13 cellular contexts compared by ENCODE assay signal in the genomic region with DNA sequence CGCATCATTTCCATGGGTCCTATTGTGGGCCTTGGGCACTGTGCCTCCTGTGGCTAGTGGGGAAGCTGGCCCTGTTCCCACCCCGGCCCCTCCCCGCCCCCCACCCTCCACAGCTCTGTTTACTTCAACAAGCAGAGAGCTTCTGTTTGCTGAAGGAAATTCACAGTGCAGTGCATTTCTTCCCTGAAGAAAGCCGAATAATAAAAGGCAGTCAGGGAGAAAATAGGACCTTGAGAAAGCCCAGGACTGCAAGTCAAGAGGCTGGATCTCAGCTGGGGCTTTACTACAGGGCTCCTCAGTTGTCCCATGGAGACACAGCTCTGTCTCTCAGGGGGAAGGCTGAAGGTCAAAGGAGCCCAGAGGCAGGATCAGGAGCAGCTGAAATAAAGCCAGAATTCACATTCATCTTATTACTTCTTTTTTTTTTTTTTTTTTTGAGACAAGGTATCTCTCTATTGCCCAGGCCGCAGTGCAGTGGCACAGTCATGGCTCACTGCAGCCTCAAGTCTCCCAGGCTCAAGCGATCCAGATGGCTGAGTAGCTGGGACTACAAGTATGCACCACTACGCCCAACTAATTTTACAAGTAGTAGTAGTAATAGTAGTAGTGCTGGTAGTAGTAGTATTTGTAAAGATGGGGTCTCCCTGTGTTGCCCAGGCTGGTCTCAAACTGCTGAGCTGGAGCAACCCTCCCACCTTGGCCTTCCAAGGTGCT. TPM values are rescaled to one million over a fixed set of nuclear protein-coding genes. Genes with fewer than 3 reads are reported as not detected.
A peak's percentile ranks its signal among the peaks of the same experiment; 100 is the strongest.
DNase-seq lines count a peak whose midpoint lies in the region; ATAC-seq, FAIRE-seq and TF ChIP-seq lines count a peak whose summit lies in the region.
"Had no signal": no experiment of that assay in that cellular context is flagged by ENCODE, and none has a peak within 500 bp of the region (broad histone marks: within the 10 kb centered on the region; RNA-seq: fewer than 3 reads in every experiment).

No MANE protein-coding gene starts in this region.

- H3F3A ChIP-seq in GM23248 (ENCODE audit: insufficient read depth): peaks cover 12% of the 10 kb centered on the region; the same call in 1 of the 2 replicates

- ATAC-seq in GM19023 (IDR thresholded peaks at IDR 0.05; ENCODE audit: unreplicated experiment): no peak
- ATAC-seq: effector memory CD8-positive, alpha-beta T cell had no signal

- H3K27ac Mint-ChIP-seq in endothelial cell (ENCODE audit: unreplicated experiment): no peak overlapping the region
- H3K27ac Mint-ChIP-seq: activated CD4-positive, alpha-beta T cell treated with anti-CD3 and anti-CD28 coated beads, Interleukin-2, amount 10 ng/mL, durations not matched to agents 7 days and 5 days; effector memory CD8-positive, alpha-beta T cell had no signal

- H3K36me3 ChIP-seq in GM23248 (ENCODE audit: low read depth): no peaks in the 10 kb centered on the region
- H3K36me3 ChIP-seq in rectal smooth muscle tissue (ENCODE audit: control insufficient read depth, insufficient read depth, low read length): no peaks in the 10 kb centered on the region
- no peaks in the 10 kb centered on the region for H3K36me3 ChIP-seq in prostate gland
- H3K36me3 ChIP-seq: stomach had no signal

- TF ChIP-seq CTCF in prostate gland (IDR thresholded peaks at IDR 0.05) (no peak), endothelial cell (IDR thresholded peaks at IDR 0.05; ENCODE audit: unreplicated experiment) (no peak)

- no peaks in the 10 kb centered on the region for H4K20me1 ChIP-seq in GM23248 (ENCODE audit: insufficient read depth)

- H3K4me1 ChIP-seq in GM23248 (ENCODE audit: insufficient read depth) (peaks cover 16% of the 10 kb centered on the region), rectal smooth muscle tissue (ENCODE audit: control insufficient read depth, insufficient read depth, low read length) (peaks cover 17% of the 10 kb centered on the region), prostate gland (replicated peaks) (no peaks in the 10 kb centered on the region)

- H3K27me3 Mint-ChIP-seq in endothelial cell (ENCODE audit: unreplicated experiment): peaks cover 1% of the 10 kb centered on the region

- no peak overlapping the region for H3K4me3 ChIP-seq in GM23248
- H3K4me3 ChIP-seq in rectal smooth muscle tissue (ENCODE audit: low read length): no peak overlapping the region
- no peak overlapping the region for H3K4me3 ChIP-seq in prostate gland
- H3K4me3 ChIP-seq: stomach had no signal

- peak; percentile 43 for FAIRE-seq in RCC 7860 (lab: Jason Lieb, UNC)

- no peak overlapping the region for H3K4me3 Mint-ChIP-seq in endothelial cell (ENCODE audit: unreplicated experiment)
- H3K4me3 Mint-ChIP-seq: activated CD4-positive, alpha-beta T cell treated with anti-CD3 and anti-CD28 coated beads, Interleukin-2, amount 10 ng/mL, durations not matched to agents 7 days and 5 days; effector memory CD8-positive, alpha-beta T cell had no signal

- TF ChIP-seq POLR2A in prostate gland (IDR thresholded peaks at IDR 0.05): no peak

- in situ Hi-C loops in GM23248 (cut with MboI): no loop called here

- peak overlapping the region; percentile 66 for H3K27ac ChIP-seq in GM23248
- H3K27ac ChIP-seq in rectal smooth muscle tissue (ENCODE audit: low read depth, low read length): peak overlapping the region; percentile 72
- H3K27ac ChIP-seq in prostate gland: no peak overlapping the region

- H3K9me3 ChIP-seq in GM23248 (ENCODE audit: low read depth) (no peaks in the 10 kb centered on the region), prostate gland (no peaks in the 10 kb centered on the region)
- H3K9me3 ChIP-seq: stomach had no signal

- peak overlapping the region; percentile 23 for H3K4me2 ChIP-seq in GM23248 (ENCODE audit: unreplicated experiment)

- H3K9ac ChIP-seq in GM23248 (peak overlapping the region; percentile 25; the same call in 1 of the 2 replicates), rectal smooth muscle tissue (ENCODE audit: low read length) (no peak overlapping the region)

- no peak for DNase-seq in GM23248
- DNase-seq in RCC 7860 (ENCODE audit: low spot score): no peak
- DNase-seq in islet precursor cell: peak; percentile 61
- DNase-seq in prostate gland (ENCODE audit: low spot score): no peak
- DNase-seq in endothelial cell (ENCODE audit: low spot score): no peak
- DNase-seq: activated CD4-positive, alpha-beta T cell treated with anti-CD3 and anti-CD28 coated beads, Interleukin-2, amount 10 ng/mL, durations not matched to agents 7 days and 5 days; aorta; effector memory CD8-positive, alpha-beta T cell; Karpas-422; stomach; T-helper 1 cell had no signal

- no peaks in the 10 kb centered on the region for H3K36me3 Mint-ChIP-seq in endothelial cell (ENCODE audit: low read depth, unreplicated experiment)

- WGBS in GM23248 (ENCODE audit: low coverage in 1 of 2, low lambda C conversion rate in 2 of 2, missing lambda C conversion rate in 2 of 2), 2 experiments: 92% methylated on average over 7 of the region's 7 CpGs
- 67% methylated on average over 7 of the region's 7 CpGs for WGBS in prostate gland

- H3K27me3 ChIP-seq in GM23248 (replicated peaks; ENCODE audit: insufficient read depth) (no peaks in the 10 kb centered on the region), rectal smooth muscle tissue (ENCODE audit: control insufficient read depth, insufficient read depth, low read length) (no peaks in the 10 kb centered on the region), prostate gland (replicated peaks; ENCODE audit: insufficient read depth) (no peaks in the 10 kb centered on the region)
- H3K27me3 ChIP-seq: stomach had no signal

- no peaks in the 10 kb centered on the region for H3K79me2 ChIP-seq in GM23248 (ENCODE audit: insufficient read depth)

- H3K9me2 ChIP-seq in GM23248 (ENCODE audit: insufficient read depth): no peaks in the 10 kb centered on the region

- H2AFZ ChIP-seq in GM23248: peak overlapping the region; percentile 28; the same call in 1 of the 2 replicates

- H3K4me1 Mint-ChIP-seq in endothelial cell (ENCODE audit: unreplicated experiment): peaks cover 6% of the 10 kb centered on the region
- H3K4me1 Mint-ChIP-seq: activated CD4-positive, alpha-beta T cell treated with anti-CD3 and anti-CD28 coated beads, Interleukin-2, amount 10 ng/mL, durations not matched to agents 7 days and 5 days had no signal

- intact Hi-C loops in prostate gland (cut with DNase I): no loop called here

- no peaks in the 10 kb centered on the region for H3K9me3 Mint-ChIP-seq in endothelial cell (ENCODE audit: unreplicated experiment)
- H3K9me3 Mint-ChIP-seq: activated CD4-positive, alpha-beta T cell treated with anti-CD3 and anti-CD28 coated beads, Interleukin-2, amount 10 ng/mL, durations not matched to agents 7 days and 5 days; effector memory CD8-positive, alpha-beta T cell had no signal

RNA-seq across cellular contexts. Expression of gene LACTB, which starts 33.0 kb away (rescaled TPM):
- 27.1 and 27.3 TPM in 2 replicates for total RNA-seq in GM23248 (2014; rRNA removed; shearing (Covaris generic))
- polyA plus RNA-seq in GM23248 (2016; fragmentation: Nextera tagmentation; extraction: Ambion mirVana): 35.8 and 39.7 TPM in 2 replicates
- total RNA-seq in prostate gland (10 to 100 TPM in 1 of 2 donors, 1 to 10 TPM in 1; 9.1 to 15.4 TPM), endothelial cell (ENCODE audit: unreplicated experiment) (10.1 TPM)

RNA-seq across cellular contexts. Expression of gene TPM1, which starts 46.1 kb away (rescaled TPM):
- total RNA-seq in GM23248 (2014; rRNA removed; shearing (Covaris generic)): 1,935 and 2,012 TPM in 2 replicates
- 3,029 and 3,072 TPM in 2 replicates for polyA plus RNA-seq in GM23248 (2016; fragmentation: Nextera tagmentation; extraction: Ambion mirVana)
- 100 to 1,000 TPM; 564 to 629 TPM for total RNA-seq in prostate gland
- total RNA-seq in endothelial cell (ENCODE audit: unreplicated experiment): 106 TPM

Comparison
In these comparisons a context has a peak if more than half of its experiments do, and no peak if none do; other contexts are left out.
1. H3K27ac ChIP-seq: peak in GM23248 (single experiment) and rectal smooth muscle tissue (single experiment); none in prostate gland (0 of 2).